ENCODE assay signal across 9 cellular contexts in genomic region chr11:17230867-17231851, GRCh38. TPM values are rescaled to one million over a fixed set of nuclear protein-coding genes. Genes with fewer than 3 reads are reported as not detected.
DNase-seq lines count a peak whose midpoint lies in the region; ATAC-seq, FAIRE-seq and TF ChIP-seq lines count a peak whose summit lies in the region.
"Had no signal": no experiment of that assay in that cellular context is flagged by ENCODE, and none has a peak within 500 bp of the region (broad histone marks: within the 10 kb centered on the region; RNA-seq: fewer than 3 reads in every experiment).

No MANE protein-coding gene starts in this region.

- H2BK12ac ChIP-seq in neuronal stem cell (ENCODE audit: low read length) = no peak overlapping the region

- TF ChIP-seq CTCF in right lobe of liver (IDR thresholded peaks at IDR 0.05) (no peak), pancreas (IDR thresholded peaks at IDR 0.05) (no peak)

- no peak overlapping the region for H3K4ac ChIP-seq in neuronal stem cell (ENCODE audit: low read length)

- FAIRE-seq in pancreas (lab: Jason Lieb, UNC) = no peak

- no peak overlapping the region for H3K18ac ChIP-seq in neuronal stem cell (ENCODE audit: low read length)

- H3K27me3 Mint-ChIP-seq in memory B cell = no peaks in the 10 kb centered on the region

- H3K4me2 ChIP-seq in neuronal stem cell (ENCODE audit: insufficient read depth, low read length, poor library complexity, severe bottlenecking) = no peak overlapping the region

- no peak overlapping the region for H4K8ac ChIP-seq in neuronal stem cell (ENCODE audit: low read depth, low read length)

- no peak overlapping the region for H3K14ac ChIP-seq in neuronal stem cell (ENCODE audit: low read length)

- no peak overlapping the region for H3K9ac ChIP-seq in neuronal stem cell (ENCODE audit: low read depth, low read length, poor library complexity)

- H3K4me1 ChIP-seq in neuronal stem cell (ENCODE audit: control insufficient read depth in 2 of 2, insufficient read depth in 1 of 2, low read depth in 1 of 2, low read length in 2 of 2) = no peaks in the 10 kb centered on the region
- no peaks in the 10 kb centered on the region for H3K4me1 ChIP-seq in right lobe of liver
- no peaks in the 10 kb centered on the region for H3K4me1 ChIP-seq in pancreas

- no peak overlapping the region for H2BK120ac ChIP-seq in neuronal stem cell (ENCODE audit: low read depth, low read length)

- TF ChIP-seq POLR2A in right lobe of liver (IDR thresholded peaks at IDR 0.05) = no peak

- no peaks in the 10 kb centered on the region for H3K9me3 Mint-ChIP-seq in memory B cell

- H3K79me1 ChIP-seq in neuronal stem cell (ENCODE audit: low read depth, low read length) = no peaks in the 10 kb centered on the region

- peak; percentile 96 for ATAC-seq in GM18858 (IDR thresholded peaks at IDR 0.05; ENCODE audit: unreplicated experiment)
- peak; percentile 91 for ATAC-seq in HG02623 (IDR thresholded peaks at IDR 0.05; ENCODE audit: unreplicated experiment)
- peak; percentile 92 for ATAC-seq in memory B cell (ENCODE audit: low read depth)
- ATAC-seq in right lobe of liver = no peak
- no peak for ATAC-seq in pancreas

- H2AK5ac ChIP-seq in neuronal stem cell (ENCODE audit: low read depth, low read length) = no peak overlapping the region

- H3K27ac Mint-ChIP-seq in memory B cell = no peak overlapping the region

- no peak overlapping the region for H3K4me3 ChIP-seq in neuronal stem cell (ENCODE audit: low read length in 2 of 2)
- H3K4me3 ChIP-seq in right lobe of liver = no peak overlapping the region
- H3K4me3 ChIP-seq in pancreas = no peak overlapping the region

- intact Hi-C loops in right lobe of liver (cut with DNase I) (no loop called here), pancreas (cut with DNase I) (no loop called here)

- DNase-seq in NAMALWA (ENCODE audit: low spot score) (peak; percentile 53), memory B cell (ENCODE audit: low spot score in 2 of 2) (peak in 1 of 2 donors; percentile 16), ureter (ENCODE audit: low spot score) (no peak), neuronal stem cell (ENCODE audit: low spot score) (no peak), right lobe of liver (no peak), pancreas (no peak)
- DNase-seq: glutamatergic neuron had no signal

- H4K91ac ChIP-seq in neuronal stem cell (ENCODE audit: low read depth, low read length, poor library complexity) = no peak overlapping the region

- H3K27me3 ChIP-seq in neuronal stem cell (ENCODE audit: control insufficient read depth in 3 of 3, insufficient read depth in 3 of 3, low read depth in 1 of 3, low read length in 3 of 3) = no peaks in the 10 kb centered on the region
- no peaks in the 10 kb centered on the region for H3K27me3 ChIP-seq in right lobe of liver
- H3K27me3 ChIP-seq in pancreas = no peaks in the 10 kb centered on the region

- no peak overlapping the region for H3K23ac ChIP-seq in neuronal stem cell (ENCODE audit: low read depth, low read length, poor library complexity)

- WGBS in neuronal stem cell (ENCODE audit: extremely low coverage in 2 of 2, insufficient read length in 2 of 2, insufficient replicate concordance in 1 of 2), 2 donors = 100% methylated on average over 1 of the region's 3 CpGs; no CpG with 5 or more reads in 1 of the 2 donors
- WGBS in right lobe of liver (ENCODE audit: insufficient coverage, low coverage, low lambda C conversion rate, missing lambda C conversion rate) = 55% methylated on average over 3 of the region's 3 CpGs
- whole genome bisulfite sequencing in pancreas, 2 donors = 62 to 76% methylated on average over 3 of the region's 3 CpGs

- peaks cover 2% of the 10 kb centered on the region for H3K36me3 Mint-ChIP-seq in memory B cell

- no peak overlapping the region for H2BK15ac ChIP-seq in neuronal stem cell (ENCODE audit: low read length)

- no peak overlapping the region for H2BK5ac ChIP-seq in neuronal stem cell (ENCODE audit: low read length)

- no peak overlapping the region for H2AFZ ChIP-seq in neuronal stem cell (ENCODE audit: low read length)

- H3K4me3 Mint-ChIP-seq in memory B cell = no peak overlapping the region

- H3K36me3 ChIP-seq in neuronal stem cell (replicated peaks in 1 of 2; ENCODE audit: control insufficient read depth in 2 of 2, insufficient read depth in 2 of 2, low read length in 2 of 2) (no peaks in the 10 kb centered on the region), right lobe of liver (no peaks in the 10 kb centered on the region), pancreas (no peaks in the 10 kb centered on the region)

- no peaks in the 10 kb centered on the region for H3K9me3 ChIP-seq in neuronal stem cell (replicated peaks in 1 of 2; ENCODE audit: control insufficient read depth in 2 of 2, insufficient read depth in 1 of 2, low read depth in 1 of 2, low read length in 2 of 2)
- no peaks in the 10 kb centered on the region for H3K9me3 ChIP-seq in right lobe of liver
- no peaks in the 10 kb centered on the region for H3K9me3 ChIP-seq in pancreas

- H3K4me1 Mint-ChIP-seq in memory B cell = peaks cover 12% of the 10 kb centered on the region

- H3K27ac ChIP-seq in neuronal stem cell (replicated peaks; ENCODE audit: low read length) = no peak overlapping the region
- no peak overlapping the region for H3K27ac ChIP-seq in right lobe of liver
- no peak overlapping the region for H3K27ac ChIP-seq in pancreas

RNA-seq across cellular contexts. Expression of gene PIK3C2A, which starts 23.4 kb away (rescaled TPM):
- total RNA-seq in ureter (97.3 TPM), right lobe of liver (10 to 100 TPM; 20.3 to 36.4 (median 28.1) TPM), pancreas (10 to 100 TPM; 17.3 to 33.2 (median 23.6) TPM)
- 31.2 TPM for polyA plus RNA-seq in neuronal stem cell (2013, experiment 1 of 2)
- 32.8 TPM for polyA plus RNA-seq in neuronal stem cell (2013, experiment 2 of 2)
- polyA plus RNA-seq in pancreas = 1 to 10 TPM; 5.4 to 9.1 TPM

RNA-seq across cellular contexts. Expression of gene NUCB2, which starts 45.4 kb away (rescaled TPM):
- total RNA-seq in ureter (60.1 TPM), right lobe of liver (100 to 1,000 TPM in 2 of 6 experiments, 10 to 100 TPM in 4; 34.7 to 131 (median 60.9) TPM), pancreas (100 to 1,000 TPM; 125 to 255 (median 160) TPM)
- 92.6 TPM for polyA plus RNA-seq in neuronal stem cell (2013, experiment 1 of 2)
- polyA plus RNA-seq in neuronal stem cell (2013, experiment 2 of 2) = 91.6 TPM
- 100 to 1,000 TPM; 108 to 183 TPM for polyA plus RNA-seq in pancreas

Comparison
In these comparisons a context has a peak if more than half of its experiments do, and no peak if none do; other contexts are left out.
1. ATAC-seq: peak in GM18858 (single experiment), HG02623 (single experiment) and memory B cell (single experiment); none in right lobe of liver (0 of 4) and pancreas (0 of 4).